In genomic region chr12:23399402-23399933, GRCh38 we compare ENCODE assay signal across 19 cellular contexts.
"Had no signal": no experiment of that assay in that cellular context is flagged by ENCODE, and none has a peak within 500 bp of the region (broad histone marks: within the 10 kb centered on the region; RNA-seq: fewer than 3 reads in every experiment).

No MANE protein-coding gene starts in this region.

- H3K27me3 Mint-ChIP-seq: activated B cell treated with CpG ODN at 0.5 μM for 24 hours; activated CD4-positive, alpha-beta memory T cell treated with anti-CD3 and anti-CD28 coated beads for 36 hours; activated naive CD8-positive, alpha-beta T cell treated with anti-CD3 and anti-CD28 coated beads, Interleukin-2, amount 10 ng/mL, durations not matched to agents 7 days and 5 days; naive thymus-derived CD4-positive, alpha-beta T cell had no signal

- H3K4me1 Mint-ChIP-seq: activated B cell treated with CpG ODN at 0.5 μM for 24 hours; activated naive CD8-positive, alpha-beta T cell treated with anti-CD3 and anti-CD28 coated beads, Interleukin-2, amount 10 ng/mL, durations not matched to agents 7 days and 5 days; naive thymus-derived CD4-positive, alpha-beta T cell had no signal

- H3K36me3 Mint-ChIP-seq: activated CD4-positive, alpha-beta memory T cell treated with anti-CD3 and anti-CD28 coated beads for 36 hours; activated naive CD8-positive, alpha-beta T cell treated with anti-CD3 and anti-CD28 coated beads, Interleukin-2, amount 10 ng/mL, durations not matched to agents 7 days and 5 days; naive thymus-derived CD4-positive, alpha-beta T cell had no signal

- DNase-seq: activated B cell treated with CpG ODN at 0.5 μM for 24 hours; activated CD4-positive, alpha-beta memory T cell treated with anti-CD3 and anti-CD28 coated beads for 36 hours; activated CD4-positive, alpha-beta T cell treated with anti-CD3 and anti-CD28 coated beads for 4 hours; activated naive CD4-positive, alpha-beta T cell; activated naive CD8-positive, alpha-beta T cell treated with anti-CD3 and anti-CD28 coated beads, Interleukin-2, amount 10 ng/mL, durations not matched to agents 7 days and 5 days; activated T-cell treated with anti-CD3 and anti-CD28 coated beads for 4 hours; amygdala; body of pancreas; caudate nucleus; endodermal cell; left ventricle myocardium inferior; mammary epithelial cell; naive thymus-derived CD4-positive, alpha-beta T cell; ovary; psoas muscle; right cardiac atrium; stimulated activated CD4-positive, alpha-beta T cell treated with anti-CD3 and anti-CD28 coated beads, Interleukin-2, amount 100 ng/mL, for 24 hours; stimulated activated naive CD4-positive, alpha-beta T cell treated with Interleukin-2 at 50 U/mL for 16 hours; thyroid gland had no signal

- H3K27ac Mint-ChIP-seq: activated B cell treated with CpG ODN at 0.5 μM for 24 hours; activated CD4-positive, alpha-beta memory T cell treated with anti-CD3 and anti-CD28 coated beads for 36 hours; activated naive CD8-positive, alpha-beta T cell treated with anti-CD3 and anti-CD28 coated beads, Interleukin-2, amount 10 ng/mL, durations not matched to agents 7 days and 5 days; endodermal cell; naive thymus-derived CD4-positive, alpha-beta T cell had no signal

- ATAC-seq: body of pancreas; naive thymus-derived CD4-positive, alpha-beta T cell; psoas muscle; right cardiac atrium had no signal

- H3K4me3 Mint-ChIP-seq: activated B cell treated with CpG ODN at 0.5 μM for 24 hours; activated CD4-positive, alpha-beta memory T cell treated with anti-CD3 and anti-CD28 coated beads for 36 hours; activated naive CD8-positive, alpha-beta T cell treated with anti-CD3 and anti-CD28 coated beads, Interleukin-2, amount 10 ng/mL, durations not matched to agents 7 days and 5 days; endodermal cell; naive thymus-derived CD4-positive, alpha-beta T cell had no signal
